Comparison of ENCODE assay signal across 1 cellular context in the genomic region with DNA sequence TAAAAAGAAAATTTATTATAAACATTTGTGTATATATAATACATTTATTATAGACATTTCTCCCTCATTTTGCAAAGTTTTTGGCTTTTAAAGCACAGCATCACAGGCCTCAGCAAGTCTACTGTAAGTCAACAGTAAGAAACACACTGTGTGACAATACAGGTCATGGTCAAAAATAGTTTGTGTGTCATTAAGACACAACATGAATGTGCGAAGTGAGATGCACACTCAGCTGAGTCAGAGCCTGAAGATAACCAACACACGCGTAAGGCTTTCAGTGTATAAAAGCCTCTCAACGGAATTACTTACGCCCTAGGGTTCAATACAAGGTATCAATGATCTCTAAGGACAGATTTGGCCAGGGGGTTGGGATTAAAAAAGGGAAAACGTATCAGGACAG.
TF ChIP-seq lines count a peak whose summit lies in the region.

No MANE protein-coding gene starts in this region.

TF ChIP-seq in GM23338, 12 proteins besides CTCF, POLR2A, EP300 and RAD21 (continued from another document):
- TF ChIP-seq, protein P1, sequence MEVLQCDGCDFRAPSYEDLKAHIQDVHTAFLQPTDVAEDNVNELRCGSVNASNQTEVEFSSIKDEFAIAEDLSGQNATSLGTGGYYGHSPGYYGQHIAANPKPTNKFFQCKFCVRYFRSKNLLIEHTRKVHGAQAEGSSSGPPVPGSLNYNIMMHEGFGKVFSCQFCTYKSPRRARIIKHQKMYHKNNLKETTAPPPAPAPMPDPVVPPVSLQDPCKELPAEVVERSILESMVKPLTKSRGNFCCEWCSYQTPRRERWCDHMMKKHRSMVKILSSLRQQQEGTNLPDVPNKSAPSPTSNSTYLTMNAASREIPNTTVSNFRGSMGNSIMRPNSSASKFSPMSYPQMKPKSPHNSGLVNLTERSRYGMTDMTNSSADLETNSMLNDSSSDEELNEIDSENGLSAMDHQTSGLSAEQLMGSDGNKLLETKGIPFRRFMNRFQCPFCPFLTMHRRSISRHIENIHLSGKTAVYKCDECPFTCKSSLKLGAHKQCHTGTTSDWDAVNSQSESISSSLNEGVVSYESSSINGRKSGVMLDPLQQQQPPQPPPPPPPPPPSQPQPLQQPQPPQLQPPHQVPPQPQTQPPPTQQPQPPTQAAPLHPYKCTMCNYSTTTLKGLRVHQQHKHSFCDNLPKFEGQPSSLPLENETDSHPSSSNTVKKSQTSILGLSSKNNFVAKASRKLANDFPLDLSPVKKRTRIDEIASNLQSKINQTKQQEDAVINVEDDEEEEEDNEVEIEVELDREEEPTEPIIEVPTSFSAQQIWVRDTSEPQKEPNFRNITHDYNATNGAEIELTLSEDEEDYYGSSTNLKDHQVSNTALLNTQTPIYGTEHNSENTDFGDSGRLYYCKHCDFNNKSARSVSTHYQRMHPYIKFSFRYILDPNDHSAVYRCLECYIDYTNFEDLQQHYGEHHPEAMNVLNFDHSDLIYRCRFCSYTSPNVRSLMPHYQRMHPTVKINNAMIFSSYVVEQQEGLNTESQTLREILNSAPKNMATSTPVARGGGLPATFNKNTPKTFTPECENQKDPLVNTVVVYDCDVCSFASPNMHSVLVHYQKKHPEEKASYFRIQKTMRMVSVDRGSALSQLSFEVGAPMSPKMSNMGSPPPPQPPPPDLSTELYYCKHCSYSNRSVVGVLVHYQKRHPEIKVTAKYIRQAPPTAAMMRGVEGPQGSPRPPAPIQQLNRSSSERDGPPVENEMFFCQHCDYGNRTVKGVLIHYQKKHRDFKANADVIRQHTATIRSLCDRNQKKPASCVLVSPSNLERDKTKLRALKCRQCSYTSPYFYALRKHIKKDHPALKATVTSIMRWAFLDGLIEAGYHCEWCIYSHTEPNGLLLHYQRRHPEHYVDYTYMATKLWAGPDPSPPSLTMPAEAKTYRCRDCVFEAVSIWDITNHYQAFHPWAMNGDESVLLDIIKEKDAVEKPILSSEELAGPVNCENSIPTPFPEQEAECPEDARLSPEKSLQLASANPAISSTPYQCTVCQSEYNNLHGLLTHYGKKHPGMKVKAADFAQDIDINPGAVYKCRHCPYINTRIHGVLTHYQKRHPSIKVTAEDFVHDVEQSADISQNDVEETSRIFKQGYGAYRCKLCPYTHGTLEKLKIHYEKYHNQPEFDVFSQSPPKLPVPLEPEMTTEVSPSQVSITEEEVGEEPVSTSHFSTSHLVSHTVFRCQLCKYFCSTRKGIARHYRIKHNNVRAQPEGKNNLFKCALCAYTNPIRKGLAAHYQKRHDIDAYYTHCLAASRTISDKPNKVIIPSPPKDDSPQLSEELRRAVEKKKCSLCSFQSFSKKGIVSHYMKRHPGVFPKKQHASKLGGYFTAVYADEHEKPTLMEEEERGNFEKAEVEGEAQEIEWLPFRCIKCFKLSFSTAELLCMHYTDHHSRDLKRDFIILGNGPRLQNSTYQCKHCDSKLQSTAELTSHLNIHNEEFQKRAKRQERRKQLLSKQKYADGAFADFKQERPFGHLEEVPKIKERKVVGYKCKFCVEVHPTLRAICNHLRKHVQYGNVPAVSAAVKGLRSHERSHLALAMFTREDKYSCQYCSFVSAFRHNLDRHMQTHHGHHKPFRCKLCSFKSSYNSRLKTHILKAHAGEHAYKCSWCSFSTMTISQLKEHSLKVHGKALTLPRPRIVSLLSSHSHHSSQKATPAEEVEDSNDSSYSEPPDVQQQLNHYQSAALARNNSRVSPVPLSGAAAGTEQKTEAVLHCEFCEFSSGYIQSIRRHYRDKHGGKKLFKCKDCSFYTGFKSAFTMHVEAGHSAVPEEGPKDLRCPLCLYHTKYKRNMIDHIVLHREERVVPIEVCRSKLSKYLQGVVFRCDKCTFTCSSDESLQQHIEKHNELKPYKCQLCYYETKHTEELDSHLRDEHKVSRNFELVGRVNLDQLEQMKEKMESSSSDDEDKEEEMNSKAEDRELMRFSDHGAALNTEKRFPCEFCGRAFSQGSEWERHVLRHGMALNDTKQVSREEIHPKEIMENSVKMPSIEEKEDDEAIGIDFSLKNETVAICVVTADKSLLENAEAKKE (CRISPR knock-in tag; IDR thresholded peaks at IDR 0.05), result no peak
- TF ChIP-seq, protein P2, sequence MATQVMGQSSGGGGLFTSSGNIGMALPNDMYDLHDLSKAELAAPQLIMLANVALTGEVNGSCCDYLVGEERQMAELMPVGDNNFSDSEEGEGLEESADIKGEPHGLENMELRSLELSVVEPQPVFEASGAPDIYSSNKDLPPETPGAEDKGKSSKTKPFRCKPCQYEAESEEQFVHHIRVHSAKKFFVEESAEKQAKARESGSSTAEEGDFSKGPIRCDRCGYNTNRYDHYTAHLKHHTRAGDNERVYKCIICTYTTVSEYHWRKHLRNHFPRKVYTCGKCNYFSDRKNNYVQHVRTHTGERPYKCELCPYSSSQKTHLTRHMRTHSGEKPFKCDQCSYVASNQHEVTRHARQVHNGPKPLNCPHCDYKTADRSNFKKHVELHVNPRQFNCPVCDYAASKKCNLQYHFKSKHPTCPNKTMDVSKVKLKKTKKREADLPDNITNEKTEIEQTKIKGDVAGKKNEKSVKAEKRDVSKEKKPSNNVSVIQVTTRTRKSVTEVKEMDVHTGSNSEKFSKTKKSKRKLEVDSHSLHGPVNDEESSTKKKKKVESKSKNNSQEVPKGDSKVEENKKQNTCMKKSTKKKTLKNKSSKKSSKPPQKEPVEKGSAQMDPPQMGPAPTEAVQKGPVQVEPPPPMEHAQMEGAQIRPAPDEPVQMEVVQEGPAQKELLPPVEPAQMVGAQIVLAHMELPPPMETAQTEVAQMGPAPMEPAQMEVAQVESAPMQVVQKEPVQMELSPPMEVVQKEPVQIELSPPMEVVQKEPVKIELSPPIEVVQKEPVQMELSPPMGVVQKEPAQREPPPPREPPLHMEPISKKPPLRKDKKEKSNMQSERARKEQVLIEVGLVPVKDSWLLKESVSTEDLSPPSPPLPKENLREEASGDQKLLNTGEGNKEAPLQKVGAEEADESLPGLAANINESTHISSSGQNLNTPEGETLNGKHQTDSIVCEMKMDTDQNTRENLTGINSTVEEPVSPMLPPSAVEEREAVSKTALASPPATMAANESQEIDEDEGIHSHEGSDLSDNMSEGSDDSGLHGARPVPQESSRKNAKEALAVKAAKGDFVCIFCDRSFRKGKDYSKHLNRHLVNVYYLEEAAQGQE (IDR thresholded peaks at IDR 0.05; ENCODE audit: unreplicated experiment), result no peak
- TF ChIP-seq EZH2 (IDR thresholded peaks at IDR 0.05; ENCODE audit: low read depth, unreplicated experiment), result no peak
